31 cellular contexts compared by ENCODE assay signal in the genomic region with DNA sequence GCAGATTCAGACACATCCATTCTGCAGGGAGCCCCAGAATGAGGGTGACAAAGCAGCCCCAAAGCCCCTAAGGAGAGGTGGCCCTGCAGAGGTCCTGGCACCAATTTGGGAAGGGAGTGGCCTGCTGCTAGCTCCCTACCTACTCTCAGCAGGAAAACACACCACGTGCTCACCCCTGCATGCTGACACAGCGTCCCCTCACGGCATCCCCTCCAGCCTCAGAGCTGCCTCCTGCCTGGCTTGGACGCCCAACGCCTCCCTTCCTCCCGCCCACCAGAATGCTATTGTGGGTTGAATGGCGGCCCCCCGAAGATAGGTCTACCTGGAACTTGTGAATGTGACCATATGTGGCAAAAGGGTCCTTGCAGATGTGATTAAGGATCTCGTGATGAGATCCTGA. TPM values are rescaled to one million over a fixed set of nuclear protein-coding genes. Genes with fewer than 3 reads are reported as not detected.
"Had no signal": no experiment of that assay in that cellular context is flagged by ENCODE, and none has a peak within 500 bp of the region (broad histone marks: within the 10 kb centered on the region; RNA-seq: fewer than 3 reads in every experiment).

No MANE protein-coding gene starts in this region.

- H3K27me3 ChIP-seq: esophagus squamous epithelium, upper lobe of right lung had no signal

- ATAC-seq: right cardiac atrium; stimulated activated naive B cell treated with anti-CD40 and anti-IgM and Interleukin-4, amounts not matched to agents 10 μg/mL and 1 μg/mL and 100 μg/mL, for 72 hours had no signal

- H3K27me3 Mint-ChIP-seq: activated CD4-positive, alpha-beta memory T cell treated with anti-CD3 and anti-CD28 coated beads for 36 hours; central memory CD8-positive, alpha-beta T cell had no signal

- H3K36me3 ChIP-seq: esophagus squamous epithelium, left ventricle myocardium inferior, neural progenitor cell, stomach, tibial artery, upper lobe of right lung had no signal

- H3K4me3 ChIP-seq: esophagus squamous epithelium, left ventricle myocardium inferior, lung, neural progenitor cell, stomach, tibial artery, upper lobe of right lung had no signal

- H3K9me3 ChIP-seq: esophagus squamous epithelium, left ventricle myocardium inferior, stomach, tibial artery, upper lobe of right lung had no signal

- H3K4me2 ChIP-seq: neural progenitor cell had no signal

- H3K4me3 Mint-ChIP-seq: activated CD4-positive, alpha-beta memory T cell treated with anti-CD3 and anti-CD28 coated beads for 36 hours; activated CD4-positive, alpha-beta T cell treated with anti-CD3 and anti-CD28 coated beads, Interleukin-2, amount 10 ng/mL, durations not matched to agents 24 days and 14 days; activated naive CD4-positive, alpha-beta T cell treated with anti-CD3 and anti-CD28 coated beads, Interleukin-2, amount 10 ng/mL, durations not matched to agents 7 days and 5 days; activated naive CD8-positive, alpha-beta T cell treated with anti-CD3 and anti-CD28 coated beads, Interleukin-2, amount 10 ng/mL, durations not matched to agents 7 days and 5 days; activated T-helper 1 cell treated with anti-CD3 and anti-CD28 coated beads, Interleukin-12 subunit alpha, Interleukin-12 subunit beta, Interleukin-2, Interleukin-4 antibody, amounts not matched to agents 30 ng/mL and 10 ng/mL and 1 ng/mL, durations not matched to agents 14 hours and 24 hours and 36 hours; dendritic cell treated with granulocyte-macrophage colony-stimulating factor and Interleukin-4, amounts not matched to agents 40 ng/mL and 50 ng/mL, for 4 days; neural progenitor cell; stimulated activated naive B cell treated with anti-CD40 and anti-IgM and Interleukin-4, amounts not matched to agents 10 μg/mL and 1 μg/mL and 100 μg/mL, for 72 hours had no signal

- H3K9me3 Mint-ChIP-seq: activated CD4-positive, alpha-beta memory T cell treated with anti-CD3 and anti-CD28 coated beads for 36 hours; activated CD4-positive, alpha-beta T cell treated with anti-CD3 and anti-CD28 coated beads, Interleukin-2, amount 10 ng/mL, durations not matched to agents 24 days and 14 days; activated naive CD4-positive, alpha-beta T cell treated with anti-CD3 and anti-CD28 coated beads, Interleukin-2, amount 10 ng/mL, durations not matched to agents 7 days and 5 days; activated naive CD8-positive, alpha-beta T cell treated with anti-CD3 and anti-CD28 coated beads, Interleukin-2, amount 10 ng/mL, durations not matched to agents 7 days and 5 days; activated T-helper 1 cell treated with anti-CD3 and anti-CD28 coated beads, Interleukin-12 subunit alpha, Interleukin-12 subunit beta, Interleukin-2, Interleukin-4 antibody, amounts not matched to agents 30 ng/mL and 10 ng/mL and 1 ng/mL, durations not matched to agents 14 hours and 24 hours and 36 hours; central memory CD8-positive, alpha-beta T cell; dendritic cell treated with granulocyte-macrophage colony-stimulating factor and Interleukin-4, amounts not matched to agents 40 ng/mL and 50 ng/mL, for 4 days; naive B cell; neural progenitor cell; stimulated activated naive B cell treated with anti-CD40 and anti-IgM and Interleukin-4, amounts not matched to agents 10 μg/mL and 1 μg/mL and 100 μg/mL, for 72 hours had no signal

- H2AFZ ChIP-seq: neural progenitor cell had no signal

- H3K27ac ChIP-seq: esophagus squamous epithelium, left ventricle myocardium inferior, neural progenitor cell, stomach, tibial artery, upper lobe of right lung, VCaP had no signal

- FAIRE-seq: bronchial epithelial cell, islet of Langerhans, TTC549 had no signal

- H3K36me3 Mint-ChIP-seq: activated CD4-positive, alpha-beta memory T cell treated with anti-CD3 and anti-CD28 coated beads for 36 hours; activated naive CD4-positive, alpha-beta T cell treated with anti-CD3 and anti-CD28 coated beads, Interleukin-2, amount 10 ng/mL, durations not matched to agents 7 days and 5 days; activated naive CD8-positive, alpha-beta T cell treated with anti-CD3 and anti-CD28 coated beads, Interleukin-2, amount 10 ng/mL, durations not matched to agents 7 days and 5 days; naive B cell; neural progenitor cell; stimulated activated naive B cell treated with anti-CD40 and anti-IgM and Interleukin-4, amounts not matched to agents 10 μg/mL and 1 μg/mL and 100 μg/mL, for 72 hours had no signal

- H3K9ac ChIP-seq: neural progenitor cell had no signal

- H3K27ac Mint-ChIP-seq: activated CD4-positive, alpha-beta memory T cell treated with anti-CD3 and anti-CD28 coated beads for 36 hours; activated CD4-positive, alpha-beta T cell treated with anti-CD3 and anti-CD28 coated beads, Interleukin-2, amount 10 ng/mL, durations not matched to agents 24 days and 14 days; activated naive CD4-positive, alpha-beta T cell treated with anti-CD3 and anti-CD28 coated beads, Interleukin-2, amount 10 ng/mL, durations not matched to agents 7 days and 5 days; activated naive CD8-positive, alpha-beta T cell treated with anti-CD3 and anti-CD28 coated beads, Interleukin-2, amount 10 ng/mL, durations not matched to agents 7 days and 5 days; activated T-helper 1 cell treated with anti-CD3 and anti-CD28 coated beads, Interleukin-12 subunit alpha, Interleukin-12 subunit beta, Interleukin-2, Interleukin-4 antibody, amounts not matched to agents 30 ng/mL and 10 ng/mL and 1 ng/mL, durations not matched to agents 14 hours and 24 hours and 36 hours; neural progenitor cell; stimulated activated naive B cell treated with anti-CD40 and anti-IgM and Interleukin-4, amounts not matched to agents 10 μg/mL and 1 μg/mL and 100 μg/mL, for 72 hours had no signal

- DNase-seq: activated CD4-positive, alpha-beta memory T cell treated with anti-CD3 and anti-CD28 coated beads for 36 hours; activated CD4-positive, alpha-beta T cell treated with anti-CD3 and anti-CD28 coated beads, Interleukin-2, amount 10 ng/mL, durations not matched to agents 24 days and 14 days; activated CD8-positive, alpha-beta memory T cell treated with anti-CD3 and anti-CD28 coated beads, Interleukin-2, amount 50 U/mL, for 4 hours; activated gamma-delta T cell; activated naive CD4-positive, alpha-beta T cell treated with anti-CD3 and anti-CD28 coated beads, Interleukin-2, amount 10 ng/mL, durations not matched to agents 7 days and 5 days; activated naive CD8-positive, alpha-beta T cell treated with anti-CD3 and anti-CD28 coated beads, Interleukin-2, amount 10 ng/mL, durations not matched to agents 7 days and 5 days; activated T-cell treated with anti-CD3 and anti-CD28 coated beads, Interleukin-2, amount 50 U/mL, for 1 hour; esophagus squamous epithelium; foreskin melanocyte; left ventricle myocardium inferior; naive B cell; stimulated activated CD4-positive, alpha-beta T cell treated with anti-CD3 and anti-CD28 coated beads, Interleukin-15, amount 100 ng/mL, for 24 hours; stimulated activated CD4-positive, alpha-beta T cell treated with anti-CD3 and anti-CD28 coated beads, Interleukin-2, amount 100 ng/mL, for 24 hours; stimulated activated naive B cell treated with anti-CD40 and anti-IgM and Interleukin-4, amounts not matched to agents 10 μg/mL and 1 μg/mL and 100 μg/mL, for 72 hours; stomach; T-helper 9 cell; tibial artery; upper lobe of right lung had no signal

RNA-seq across cellular contexts. Expression of gene CFAP99, which starts 29.1 kb away (rescaled TPM):
- total RNA-seq: activated CD4-positive, alpha-beta memory T cell treated with anti-CD3 and anti-CD28 coated beads for 36 hours; activated CD4-positive, alpha-beta T cell treated with anti-CD3 and anti-CD28 coated beads, Interleukin-2, amount 10 ng/mL, durations not matched to agents 24 days and 14 days; activated CD8-positive, alpha-beta memory T cell treated with anti-CD3 and anti-CD28 coated beads for 36 hours; activated T-helper 1 cell treated with anti-CD3 and anti-CD28 coated beads, Interleukin-12 subunit alpha, Interleukin-12 subunit beta, Interleukin-2, Interleukin-4 antibody, amounts not matched to agents 30 ng/mL and 10 ng/mL and 1 ng/mL, durations not matched to agents 14 hours and 24 hours and 36 hours; bronchial epithelial cell; glomerular endothelial cell; left ventricle myocardium inferior; right cardiac atrium; T-helper 1 cell treated with Interleukin-12 subunit alpha and Interleukin-12 subunit beta and Interleukin-4 antibody, amounts not matched to agents 30 ng/mL and 1 ng/mL, for 36 hours; upper lobe of right lung had no signal
- polyA plus RNA-seq: right cardiac atrium had no signal
